ENCODE assay signal across 22 cellular contexts in genomic region chr3:172047567-172048115, GRCh38. TPM values are rescaled to one million over a fixed set of nuclear protein-coding genes. Genes with fewer than 3 reads are reported as not detected.
A peak's percentile ranks its signal among the peaks of the same experiment; 100 is the strongest.
DNase-seq lines count a peak whose midpoint lies in the region; ATAC-seq, FAIRE-seq and TF ChIP-seq lines count a peak whose summit lies in the region.
"Had no signal": no experiment of that assay in that cellular context is flagged by ENCODE, and none has a peak within 500 bp of the region (broad histone marks: within the 10 kb centered on the region; RNA-seq: fewer than 3 reads in every experiment).

No MANE protein-coding gene starts in this region.

- FAIRE-seq in A549 (lab: Jason Lieb, UNC): no peak
- FAIRE-seq: D721Med had no signal

- peaks cover 67% of the 10 kb centered on the region for H4K20me1 ChIP-seq in GM23248 (ENCODE audit: insufficient read depth)

- H3K9ac ChIP-seq in GM23248: no peak overlapping the region
- H3K9ac ChIP-seq: BLaER1 treated with 17β-estradiol and CSF1 and Interleukin-3, amounts not matched to agents 10 nM and 100 nM had no signal

- H3K9me3 ChIP-seq in A549: no peaks in the 10 kb centered on the region
- H3K9me3 ChIP-seq in GM23248 (ENCODE audit: low read depth): no peaks in the 10 kb centered on the region
- H3K9me3 ChIP-seq in Panc1 (ENCODE audit: control insufficient read depth, insufficient read depth, low read depth, low read length): no peaks in the 10 kb centered on the region
- H3K9me3 ChIP-seq in gastroesophageal sphincter: no peaks in the 10 kb centered on the region
- H3K9me3 ChIP-seq: SJCRH30 had no signal

- TF ChIP-seq RAD21 in A549 (conservative IDR thresholded peaks at IDR 0.05 in 1 of 2, IDR thresholded peaks at IDR 0.05 in 1 of 2): no peak

- no peak overlapping the region for H3K4me3 ChIP-seq in A549
- no peak overlapping the region for H3K4me3 ChIP-seq in GM23248
- H3K4me3 ChIP-seq in Panc1 (ENCODE audit: low read depth in 2 of 2, low read length in 2 of 2): no peak overlapping the region
- no peak overlapping the region for H3K4me3 ChIP-seq in gastroesophageal sphincter
- H3K4me3 ChIP-seq: BLaER1 treated with 17β-estradiol and CSF1 and Interleukin-3, amounts not matched to agents 10 nM and 100 nM; SJCRH30 had no signal

- intact Hi-C loops in Panc1 (cut with micrococcal nuclease; ENCODE audit: unreplicated experiment): no loop called here

- POLR2A ChIA-PET in A549 (lab: Yijun Ruan, JAX): no interaction called here
- POLR2A ChIA-PET in Panc1 (lab: Charles Lee): interaction anchor here (0.5 to 0.6 kb wide), 2 partner anchors 10 to 61 kb away, joined by 3 to 9 read pairs; no protein-coding TSS in a partner anchor

- no peaks in the 10 kb centered on the region for H3K27me3 ChIP-seq in GM23248 (replicated peaks; ENCODE audit: insufficient read depth)
- no peaks in the 10 kb centered on the region for H3K27me3 ChIP-seq in Panc1 (ENCODE audit: control insufficient read depth, insufficient read depth, low read length)
- H3K27me3 ChIP-seq in gastroesophageal sphincter: no peaks in the 10 kb centered on the region
- H3K27me3 ChIP-seq: BLaER1 treated with 17β-estradiol and CSF1 and Interleukin-3, amounts not matched to agents 10 nM and 100 nM; SJCRH30 had no signal

- peak overlapping the region in 5 of 6 donors; percentile 2 to 77 (median 33) for H3K27ac Mint-ChIP-seq in immature natural killer cell
- H3K27ac Mint-ChIP-seq: CD4-positive, alpha-beta T cell had no signal

- DNase-seq in A549 (ENCODE audit: low read depth in 1 of 2, low spot score in 1 of 2): no peak
- no peak for DNase-seq in GM23248
- DNase-seq in Panc1 (ENCODE audit: low read depth, low spot score): no peak
- no peak for DNase-seq in immature natural killer cell
- no peak for DNase-seq in NCI-H2196 treated with DMSO at 0.1 percent for 48 hours (lab: John Stamatoyannopoulos, UW; ENCODE audit: unreplicated experiment)
- no peak for DNase-seq in NCI-H1048 (lab: John Stamatoyannopoulos, UW)
- DNase-seq: AML-193; CD4-positive, alpha-beta T cell; H9; KBM-7; MV-4-11; NCI-H1105 treated with DMSO at 0.1 percent for 48 hours; NCI-H2081; NCI-H2171; NCI-H345; NCI-H524; NCI-H748 treated with DMSO at 0.1 percent for 48 hours; SJCRH30 had no signal

- no peak overlapping the region for H2AFZ ChIP-seq in GM23248

- H3K9me2 ChIP-seq in GM23248 (ENCODE audit: insufficient read depth): no peaks in the 10 kb centered on the region

- peaks cover 64% of the 10 kb centered on the region for H3K4me1 ChIP-seq in A549
- H3K4me1 ChIP-seq in GM23248 (ENCODE audit: insufficient read depth): peaks cover 48% of the 10 kb centered on the region
- peaks cover 55% of the 10 kb centered on the region for H3K4me1 ChIP-seq in Panc1 (ENCODE audit: control insufficient read depth, insufficient read depth, low read length)
- H3K4me1 ChIP-seq in gastroesophageal sphincter: peaks cover 3 to 42% (median 9%) of the 10 kb centered on the region in 3 donors
- H3K4me1 ChIP-seq: SJCRH30 had no signal

- H3K79me2 ChIP-seq in GM23248 (ENCODE audit: insufficient read depth): peaks cover 100% of the 10 kb centered on the region

- H3K27me3 Mint-ChIP-seq in immature natural killer cell (ENCODE audit: low read depth in 3 of 3): no peaks in the 10 kb centered on the region
- H3K27me3 Mint-ChIP-seq: CD4-positive, alpha-beta T cell had no signal

- H3K27ac ChIP-seq in A549: no peak overlapping the region
- H3K27ac ChIP-seq in GM23248: no peak overlapping the region
- 0 out of 2 replicates have a peak overlapping the region, but pooled peaks have one; percentile 5 for H3K27ac ChIP-seq in Panc1 (ENCODE audit: low read length)
- no peak overlapping the region for H3K27ac ChIP-seq in gastroesophageal sphincter
- H3K27ac ChIP-seq: BLaER1 treated with 17β-estradiol and CSF1 and Interleukin-3, amounts not matched to agents 10 nM and 100 nM; SJCRH30 had no signal

- H3K36me3 ChIP-seq in GM23248 (ENCODE audit: low read depth) (peaks cover 47% of the 10 kb centered on the region), Panc1 (ENCODE audit: control insufficient read depth, insufficient read depth, low read length) (peaks cover 17% of the 10 kb centered on the region; the same call in 1 of the 2 replicates), gastroesophageal sphincter (peaks cover 0 to 18% of the 10 kb centered on the region in 2 donors)

- CTCF ChIA-PET in A549 (lab: Yijun Ruan, JAX) (interaction anchor here (1.6 kb wide), 1 partner anchor 10 kb away, joined by 6 read pairs; no protein-coding TSS in a partner anchor), Panc1 (lab: Charles Lee) (no interaction called here)

- in situ Hi-C loops in GM23248 (cut with MboI) (no loop called here), Panc1 (cut with HindIII; ENCODE audit: low pct_unique_long_range_greater_than_20kb, low sequenced_read_pairs) (no loop called here)

- peak overlapping the region; percentile 67; the same call in 1 of the 3 replicates for H3K4me2 ChIP-seq in A549
- peak overlapping the region; percentile 87 for H3K4me2 ChIP-seq in GM23248 (ENCODE audit: unreplicated experiment)
- H3K4me2 ChIP-seq: BLaER1 treated with 17β-estradiol and CSF1 and Interleukin-3, amounts not matched to agents 10 nM and 100 nM had no signal

- TF ChIP-seq EP300 in A549 (IDR thresholded peaks at IDR 0.05) (no peak), gastroesophageal sphincter (IDR thresholded peaks at IDR 0.05) (no peak)

- peaks cover 61 to 92% of the 10 kb centered on the region in 2 donors for H3K4me1 Mint-ChIP-seq in immature natural killer cell

- TF ChIP-seq CTCF in A549 (IDR thresholded peaks at IDR 0.05) (no peak), Panc1 (IDR thresholded peaks at IDR 0.05) (no peak), gastroesophageal sphincter (IDR thresholded peaks at IDR 0.05) (no peak)

- peaks cover 38% of the 10 kb centered on the region for H3F3A ChIP-seq in GM23248 (ENCODE audit: insufficient read depth)

- H3K9me3 Mint-ChIP-seq in immature natural killer cell: no peaks in the 10 kb centered on the region
- H3K9me3 Mint-ChIP-seq: H9 had no signal

- TF ChIP-seq POLR2A in A549 (IDR thresholded peaks at IDR 0.05; ENCODE audit: low read length) (no peak), gastroesophageal sphincter (IDR thresholded peaks at IDR 0.05) (no peak)

- no TSS peak for BruUV-seq in Panc1 (replicated peaks; lab: Mats Ljungman, UMichigan)

- H3K36me3 Mint-ChIP-seq in immature natural killer cell: peaks cover 4 to 26% (median 14%) of the 10 kb centered on the region in 3 donors

- H3K4me3 Mint-ChIP-seq in immature natural killer cell: no peak overlapping the region
- H3K4me3 Mint-ChIP-seq: CD4-positive, alpha-beta T cell; H9 had no signal

- ATAC-seq in A549 (no peak), Panc1 (no peak), gastroesophageal sphincter (no peak)
- ATAC-seq: Right ventricle myocardium inferior had no signal

TF ChIP-seq in A549, 52 proteins besides CTCF, POLR2A, EP300 and RAD21:
- TF ChIP-seq FOSL2 (IDR thresholded peaks at IDR 0.05): no peak
- no peak for TF ChIP-seq FOSL2 (CRISPR knock-in tag; IDR thresholded peaks at IDR 0.05)
- no peak for TF ChIP-seq HES2 (IDR thresholded peaks at IDR 0.05)
- no peak for TF ChIP-seq SREBF2 (IDR thresholded peaks at IDR 0.05)
- TF ChIP-seq CEBPB (IDR thresholded peaks at IDR 0.05): no peak
- TF ChIP-seq HDAC2 (IDR thresholded peaks at IDR 0.05): no peak
- TF ChIP-seq NR3C1 (IDR thresholded peaks at IDR 0.05): no peak
- no peak for TF ChIP-seq PHF8 (IDR thresholded peaks at IDR 0.05; ENCODE audit: borderline replicate concordance, low read depth)
- TF ChIP-seq ZFP36 (IDR thresholded peaks at IDR 0.05; ENCODE audit: borderline replicate concordance, partially characterized antibody): no peak
- no peak for TF ChIP-seq JUNB (IDR thresholded peaks at IDR 0.05)
- no peak for TF ChIP-seq MAX (IDR thresholded peaks at IDR 0.05)
- TF ChIP-seq KDM1A (IDR thresholded peaks at IDR 0.05; ENCODE audit: low read depth): no peak
- no peak for TF ChIP-seq FOXS1 (CRISPR knock-in tag; IDR thresholded peaks at IDR 0.05)
- TF ChIP-seq NFE2L2 (conservative IDR thresholded peaks at IDR 0.05; ENCODE audit: low read length): no peak
- no peak for TF ChIP-seq ZSCAN20 (CRISPR knock-in tag; IDR thresholded peaks at IDR 0.05)

RNA-seq across cellular contexts. Expression of gene FNDC3B, which starts 8.3 kb away (rescaled TPM):
- polyA plus RNA-seq in A549 (2011; rRNA removed) (29.5 and 56.0 TPM in 2 replicates), A549 (2017; fragmentation: RNase III; extraction: RNeasy Plus Mini Kit Qiagen cat#74134 plus additional on column Dnase treatment) (29.9 to 34.5 TPM (median 33.6 TPM) in 3 replicates), GM23248 (2016; fragmentation: Nextera tagmentation; extraction: Ambion mirVana) (85.5 and 95.7 TPM in 2 replicates), immature natural killer cell (10 to 100 TPM; 19.7 to 46.1 (median 24.4) TPM)
- 8.4 and 8.6 TPM in 2 replicates for polyA plus RNA-seq in A549 (2012; cell fraction: cytosol; rRNA removed)
- polyA plus RNA-seq in A549 (2012; cell fraction: nucleus; rRNA removed): 7.0 and 15.3 TPM in 2 replicates
- polyA minus RNA-seq in A549 (2011; rRNA and poly(A)+ RNA removed): 181 TPM in 2 replicates
- 123 and 128 TPM in 2 replicates for total RNA-seq in GM23248 (2014; rRNA removed; shearing (Covaris generic))
- total RNA-seq in Panc1 (2021; ENCODE audit: unreplicated experiment) (173 TPM), gastroesophageal sphincter (10 to 100 TPM; 53.1 to 97.2 (median 70.8) TPM)
- 49.1 TPM for polyA plus RNA-seq in Panc1 (2012; ENCODE audit: insufficient read length)
